In the genomic region with DNA sequence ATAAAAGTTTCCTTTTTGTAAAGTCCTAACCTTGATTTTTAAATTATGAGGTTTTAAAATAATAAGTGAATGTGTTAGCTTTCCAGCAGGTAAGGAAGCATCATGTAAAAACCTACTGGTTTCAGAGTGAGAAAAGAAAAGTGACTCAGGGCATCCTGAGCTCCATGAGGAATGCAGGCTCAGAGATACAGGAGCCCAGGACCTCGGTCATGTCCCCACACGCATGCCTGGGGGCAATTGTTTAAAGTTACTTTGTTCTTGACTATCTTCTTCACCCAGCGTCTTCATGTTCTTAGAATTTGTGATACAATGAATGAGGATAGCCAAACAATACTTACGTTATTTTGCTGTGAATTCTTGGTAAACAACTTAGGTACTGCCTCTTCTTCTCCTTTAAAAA, we compare ENCODE assay signal across 22 cellular contexts.
"Had no signal": no experiment of that assay in that cellular context is flagged by ENCODE, and none has a peak within 500 bp of the region (broad histone marks: within the 10 kb centered on the region; RNA-seq: fewer than 3 reads in every experiment).

No MANE protein-coding gene starts in this region.

- DNase-seq: dermis blood vessel endothelial cell; effector memory CD8-positive, alpha-beta T cell; gastrocnemius medialis; head of caudate nucleus; left cardiac atrium; left lung; naive thymus-derived CD8-positive, alpha-beta T cell; nephron progenitor cell; nucleus accumbens; stimulated activated CD4-positive, alpha-beta T cell treated with anti-CD3 and anti-CD28 coated beads, Interleukin-12 subunit alpha, Interleukin-12 subunit beta, amount 100 ng/mL, for 4 hours; stimulated activated CD4-positive, alpha-beta T cell treated with anti-CD3 and anti-CD28 coated beads, Interleukin-1b, Interleukin-23, amount 100 ng/mL, for 48 hours; stimulated activated CD4-positive, alpha-beta T cell treated with anti-CD3 and anti-CD28 coated beads, Interleukin-4, amount 100 ng/mL, for 1 hour; stimulated activated CD8-positive, alpha-beta memory T cell treated with anti-CD3 and anti-CD28 coated beads, Interleukin-4, amount 100 ng/mL, for 48 hours; stimulated activated naive CD4-positive, alpha-beta T cell treated with Interleukin-2 at 50 U/mL for 16 hours; stomach; thyroid gland had no signal

- H3K9me3 ChIP-seq: gastrocnemius medialis, left lung, prostate gland, right atrium auricular region, stomach, thyroid gland had no signal

- H3K4me3 ChIP-seq: coronary artery, gastrocnemius medialis, left lung, prostate gland, right atrium auricular region, smooth muscle cell, stomach, thyroid gland had no signal

- FAIRE-seq: endometrium had no signal

- H3K27ac ChIP-seq: coronary artery, gastrocnemius medialis, left lung, prostate gland, right atrium auricular region, stomach, thyroid gland had no signal

- H3K4me2 ChIP-seq: smooth muscle cell had no signal

- H3K4me1 ChIP-seq: gastrocnemius medialis, left lung, prostate gland, right atrium auricular region, stomach, thyroid gland had no signal

- H3K36me3 ChIP-seq: gastrocnemius medialis, left lung, prostate gland, right atrium auricular region, stomach, thyroid gland had no signal

- H3K27me3 ChIP-seq: gastrocnemius medialis, left lung, right atrium auricular region, stomach, thyroid gland had no signal

- ATAC-seq: effector memory CD8-positive, alpha-beta T cell; gastrocnemius medialis; left cardiac atrium; left lung; naive thymus-derived CD8-positive, alpha-beta T cell; sciatic nerve had no signal
